ENCODE assay signal across 12 cellular contexts in genomic region chr3:99909714-99910508, GRCh38.
DNase-seq lines count a peak whose midpoint lies in the region; ATAC-seq and TF ChIP-seq lines count a peak whose summit lies in the region.
"Had no signal": no experiment of that assay in that cellular context is flagged by ENCODE, and none has a peak within 500 bp of the region (broad histone marks: within the 10 kb centered on the region; RNA-seq: fewer than 3 reads in every experiment).

No MANE protein-coding gene starts in this region.

- H3K27ac Mint-ChIP-seq in nephron progenitor cell: no peak overlapping the region

- H3K9me3 ChIP-seq in SK-N-SH (no peaks in the 10 kb centered on the region), psoas muscle (no peaks in the 10 kb centered on the region)

- H3K9me3 Mint-ChIP-seq in nephron progenitor cell: no peaks in the 10 kb centered on the region

- no peaks in the 10 kb centered on the region for H3K27me3 Mint-ChIP-seq in nephron progenitor cell (ENCODE audit: low read depth, poor library complexity)

- peak; percentile 82 for DNase-seq in HT-29 (ENCODE audit: low spot score)
- DNase-seq in SK-N-SH: no peak
- DNase-seq in fibroblast of peridontal ligament (ENCODE audit: extremely low read depth): peak; percentile 71
- DNase-seq in psoas muscle: no peak
- DNase-seq in nephron progenitor cell: no peak
- no peak for DNase-seq in HEK293T (ENCODE audit: extremely low spot score)
- DNase-seq in NCI-H510A treated with DMSO at 0.1 percent for 48 hours (lab: John Stamatoyannopoulos, UW): no peak
- DNase-seq: activated effector memory CD4-positive, alpha-beta T cell treated with anti-CD3 and anti-CD28 coated beads, Interleukin-2, amount 50 U/mL, for 16 hours; NCI-H1694 had no signal

- H3K36me3 ChIP-seq in SK-N-SH (replicated peaks in 1 of 2; ENCODE audit: control insufficient read depth in 1 of 2, insufficient read depth in 2 of 2, low read length in 1 of 2) (no peaks in the 10 kb centered on the region), psoas muscle (ENCODE audit: insufficient read depth in 1 of 2, low read depth in 1 of 2) (no peaks in the 10 kb centered on the region)

- intact Hi-C loops in psoas muscle (cut with DNase I): no loop called here

- peak overlapping the region in 1 of 2 experiments; percentile 65; a peak in 2 of 4 replicates for H3K27ac ChIP-seq in SK-N-SH (ENCODE audit: low read depth in 2 of 2, low read length in 1 of 2)
- H3K27ac ChIP-seq in psoas muscle: peak overlapping the region; percentile 57
- H3K27ac ChIP-seq: HL-60 had no signal

- no peak overlapping the region for H3K4me3 Mint-ChIP-seq in nephron progenitor cell

- no peak for TF ChIP-seq EP300 in SK-N-SH (IDR thresholded peaks at IDR 0.05; ENCODE audit: borderline replicate concordance in 1 of 2, low read depth in 1 of 2, low read length in 1 of 2)

- H3K79me2 ChIP-seq in SK-N-SH (ENCODE audit: insufficient read depth): no peaks in the 10 kb centered on the region

- H3K4me3 ChIP-seq in SK-N-SH (ENCODE audit: low read depth in 2 of 2, low read length in 1 of 2): no peak overlapping the region
- H3K4me3 ChIP-seq in psoas muscle: no peak overlapping the region

- no peak for TF ChIP-seq RAD21 in SK-N-SH (IDR thresholded peaks at IDR 0.05; ENCODE audit: low read length)

- H3K27me3 ChIP-seq in SK-N-SH (ENCODE audit: insufficient read depth): no peaks in the 10 kb centered on the region
- H3K27me3 ChIP-seq in psoas muscle (ENCODE audit: insufficient read depth in 3 of 3, low read length in 2 of 3): no peaks in the 10 kb centered on the region

- no peaks in the 10 kb centered on the region for H3K9me2 ChIP-seq in SK-N-SH

- peaks cover 4 to 18% of the 10 kb centered on the region in 2 experiments; a peak in 3 of 4 replicates for H3K4me1 ChIP-seq in SK-N-SH (ENCODE audit: control insufficient read depth in 1 of 2, insufficient read depth in 2 of 2, low read depth in 1 of 2, low read length in 1 of 2)
- H3K4me1 ChIP-seq in psoas muscle: peaks cover 33% of the 10 kb centered on the region

- 72% methylated on average over 3 of the region's 3 CpGs for WGBS in SK-N-SH (ENCODE audit: low lambda C conversion rate)
- 53 to 71% (median 56%) methylated on average over 3 of the region's 3 CpGs for WGBS in psoas muscle, 3 donors

- TF ChIP-seq CTCF in SK-N-SH (IDR thresholded peaks at IDR 0.05) (no peak), psoas muscle (IDR thresholded peaks at IDR 0.05) (no peak), nephron progenitor cell (IDR thresholded peaks at IDR 0.05) (no peak)

- CTCF ChIA-PET in SK-N-SH (lab: Yijun Ruan, JAX): interaction anchor here (2.0 kb wide), 1 partner anchor 9 kb away, joined by 4 read pairs; no protein-coding TSS in a partner anchor
- CTCF ChIA-PET in HEK293T (lab: Yijun Ruan, JAX): no interaction called here

- peaks cover 37% of the 10 kb centered on the region for H3K4me1 Mint-ChIP-seq in nephron progenitor cell

- peak in 2 of 4 donors; percentile 40 to 50 for ATAC-seq in psoas muscle
- no peak for ATAC-seq in HG02763 (IDR thresholded peaks at IDR 0.05; ENCODE audit: unreplicated experiment)
- ATAC-seq: activated CD4-positive, CD25-positive, alpha-beta regulatory T cell treated with anti-CD3 and anti-CD28 coated beads, Interleukin-2, amount 50 U/mL, for 24 hours had no signal

- no peaks in the 10 kb centered on the region for H4K20me1 ChIP-seq in SK-N-SH (ENCODE audit: insufficient read depth)

- H2AFZ ChIP-seq in SK-N-SH (ENCODE audit: low read depth): no peak overlapping the region

- peaks cover 12% of the 10 kb centered on the region for H3K36me3 Mint-ChIP-seq in nephron progenitor cell (ENCODE audit: low read depth)

- POLR2A ChIA-PET in SK-N-SH (lab: Yijun Ruan, JAX): no interaction called here
- POLR2A ChIA-PET in HEK293T (lab: Yijun Ruan, JAX): no interaction called here

- H3F3A ChIP-seq in SK-N-SH (replicated peaks; ENCODE audit: insufficient read depth): peaks cover 9% of the 10 kb centered on the region

- H3K9ac ChIP-seq in SK-N-SH: peak overlapping the region; percentile 39

- peak overlapping the region; percentile 17; the same call in 1 of the 2 replicates for H3K4me2 ChIP-seq in SK-N-SH

TF ChIP-seq in SK-N-SH, 30 proteins besides CTCF, POLR2A, EP300 and RAD21 (continues in another document):
- TF ChIP-seq TAF1 (IDR thresholded peaks at IDR 0.05; ENCODE audit: borderline replicate concordance, low read depth, low read length) (no peak), JUND (IDR thresholded peaks at IDR 0.05) (0 out of 2 replicates have a peak, but pooled peaks have one; percentile 26), NRF1 (IDR thresholded peaks at IDR 0.05; ENCODE audit: low read depth, low read length) (no peak), IRF3 (IDR thresholded peaks at IDR 0.05; ENCODE audit: low read depth, low read length) (no peak)
- TF ChIP-seq, protein P1, sequence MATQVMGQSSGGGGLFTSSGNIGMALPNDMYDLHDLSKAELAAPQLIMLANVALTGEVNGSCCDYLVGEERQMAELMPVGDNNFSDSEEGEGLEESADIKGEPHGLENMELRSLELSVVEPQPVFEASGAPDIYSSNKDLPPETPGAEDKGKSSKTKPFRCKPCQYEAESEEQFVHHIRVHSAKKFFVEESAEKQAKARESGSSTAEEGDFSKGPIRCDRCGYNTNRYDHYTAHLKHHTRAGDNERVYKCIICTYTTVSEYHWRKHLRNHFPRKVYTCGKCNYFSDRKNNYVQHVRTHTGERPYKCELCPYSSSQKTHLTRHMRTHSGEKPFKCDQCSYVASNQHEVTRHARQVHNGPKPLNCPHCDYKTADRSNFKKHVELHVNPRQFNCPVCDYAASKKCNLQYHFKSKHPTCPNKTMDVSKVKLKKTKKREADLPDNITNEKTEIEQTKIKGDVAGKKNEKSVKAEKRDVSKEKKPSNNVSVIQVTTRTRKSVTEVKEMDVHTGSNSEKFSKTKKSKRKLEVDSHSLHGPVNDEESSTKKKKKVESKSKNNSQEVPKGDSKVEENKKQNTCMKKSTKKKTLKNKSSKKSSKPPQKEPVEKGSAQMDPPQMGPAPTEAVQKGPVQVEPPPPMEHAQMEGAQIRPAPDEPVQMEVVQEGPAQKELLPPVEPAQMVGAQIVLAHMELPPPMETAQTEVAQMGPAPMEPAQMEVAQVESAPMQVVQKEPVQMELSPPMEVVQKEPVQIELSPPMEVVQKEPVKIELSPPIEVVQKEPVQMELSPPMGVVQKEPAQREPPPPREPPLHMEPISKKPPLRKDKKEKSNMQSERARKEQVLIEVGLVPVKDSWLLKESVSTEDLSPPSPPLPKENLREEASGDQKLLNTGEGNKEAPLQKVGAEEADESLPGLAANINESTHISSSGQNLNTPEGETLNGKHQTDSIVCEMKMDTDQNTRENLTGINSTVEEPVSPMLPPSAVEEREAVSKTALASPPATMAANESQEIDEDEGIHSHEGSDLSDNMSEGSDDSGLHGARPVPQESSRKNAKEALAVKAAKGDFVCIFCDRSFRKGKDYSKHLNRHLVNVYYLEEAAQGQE (IDR thresholded peaks at IDR 0.05; ENCODE audit: low read depth, low read length): no peak

TF ChIP-seq in HEK293T, 16 proteins besides CTCF, POLR2A, EP300 and RAD21:
- TF ChIP-seq ARNT (IDR thresholded peaks at IDR 0.05): no peak
- TF ChIP-seq BHLHE40 (IDR thresholded peaks at IDR 0.05; ENCODE audit: borderline replicate concordance): no peak
- no peak for TF ChIP-seq NFRKB (IDR thresholded peaks at IDR 0.05)
- TF ChIP-seq, protein P2, sequence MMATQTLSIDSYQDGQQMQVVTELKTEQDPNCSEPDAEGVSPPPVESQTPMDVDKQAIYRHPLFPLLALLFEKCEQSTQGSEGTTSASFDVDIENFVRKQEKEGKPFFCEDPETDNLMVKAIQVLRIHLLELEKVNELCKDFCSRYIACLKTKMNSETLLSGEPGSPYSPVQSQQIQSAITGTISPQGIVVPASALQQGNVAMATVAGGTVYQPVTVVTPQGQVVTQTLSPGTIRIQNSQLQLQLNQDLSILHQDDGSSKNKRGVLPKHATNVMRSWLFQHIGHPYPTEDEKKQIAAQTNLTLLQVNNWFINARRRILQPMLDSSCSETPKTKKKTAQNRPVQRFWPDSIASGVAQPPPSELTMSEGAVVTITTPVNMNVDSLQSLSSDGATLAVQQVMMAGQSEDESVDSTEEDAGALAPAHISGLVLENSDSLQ (IDR thresholded peaks at IDR 0.05): no peak
- no peak for TF ChIP-seq CTBP1 (IDR thresholded peaks at IDR 0.05; ENCODE audit: borderline replicate concordance)
- TF ChIP-seq SUZ12 (IDR thresholded peaks at IDR 0.05): no peak
- no peak for TF ChIP-seq L3MBTL2 (conservative IDR thresholded peaks at IDR 0.05)

Comparison
In these comparisons a context has a peak if more than half of its experiments do, and no peak if none do; other contexts are left out.
1. DNase-seq: peak in HT-29 (single experiment) and fibroblast of peridontal ligament (single experiment); none in SK-N-SH (single experiment), psoas muscle (0 of 2), nephron progenitor cell (single experiment), HEK293T (single experiment) and NCI-H510A treated with DMSO at 0.1 percent for 48 hours (single experiment).